Comparison of ENCODE assay signal across 8 cellular contexts in the genomic region with DNA sequence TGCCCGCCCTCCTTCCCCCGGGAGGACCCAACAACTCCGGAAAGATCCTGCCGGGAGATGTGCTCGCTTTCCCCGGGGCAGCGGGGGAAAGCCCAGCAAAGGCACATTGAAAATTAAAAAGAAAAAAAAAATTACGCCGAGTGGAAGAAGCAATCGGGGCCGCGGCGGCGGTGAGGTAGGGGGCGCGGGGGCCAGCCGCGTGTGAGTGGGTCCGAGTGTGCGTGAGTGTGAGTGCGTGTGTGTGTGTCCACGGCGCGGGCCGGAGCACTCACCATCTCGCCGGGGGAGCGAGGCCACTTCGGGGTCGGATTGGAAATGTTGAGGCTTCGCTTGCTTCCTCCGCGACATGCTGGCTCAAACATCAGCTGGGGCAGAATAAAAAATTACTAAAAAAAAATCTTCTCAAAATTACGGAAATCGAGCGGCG. TPM values are rescaled to one million over a fixed set of nuclear protein-coding genes. Genes with fewer than 3 reads are reported as not detected.
DNase-seq lines count a peak whose midpoint lies in the region; ATAC-seq, FAIRE-seq and TF ChIP-seq lines count a peak whose summit lies in the region.
"Had no signal": no experiment of that assay in that cellular context is flagged by ENCODE, and none has a peak within 500 bp of the region (broad histone marks: within the 10 kb centered on the region; RNA-seq: fewer than 3 reads in every experiment).

Gene SALL1 (minus strand): TSS at position 377 of the 427 bp plus-strand sequence. CDS start 29 bp downstream, at position 348.

- H3K27ac ChIP-seq in HUES64 (ENCODE audit: low read depth, low read length) (peak within 1 kb of the TSS; percentile 100), liver (ENCODE audit: low read depth in 1 of 2, low read length in 2 of 2) (peak within 1 kb of the TSS; percentile 98 to 100)

- no peak within 1 kb of the TSS for H3K27ac Mint-ChIP-seq in chondrocyte (ENCODE audit: unreplicated experiment)
- H3K27ac Mint-ChIP-seq: effector memory CD8-positive, alpha-beta T cell had no signal

- H3K27me3 Mint-ChIP-seq in chondrocyte (ENCODE audit: low read depth), result peaks cover 68% of the 10 kb centered on the region

- H3K36me3 Mint-ChIP-seq in chondrocyte (ENCODE audit: low read depth), result peaks cover 3% of the 10 kb centered on the region

- no peaks in the 10 kb centered on the region for H3K9me3 ChIP-seq in HUES64 (ENCODE audit: insufficient read depth, low read depth, low read length)
- no peaks in the 10 kb centered on the region for H3K9me3 ChIP-seq in liver (ENCODE audit: control insufficient read depth in 4 of 4, low read length in 3 of 4)

- DNase-seq in chondrocyte (ENCODE audit: low spot score), result no peak
- DNase-seq in superior temporal gyrus (ENCODE audit: extremely low spot score), result peak; percentile 55
- DNase-seq in HTR-8/SVneo (ENCODE audit: insufficient read length, low spot score), result no peak
- no peak for DNase-seq in NCI-H146 treated with DMSO at 0.1 percent for 48 hours (lab: John Stamatoyannopoulos, UW; ENCODE audit: unreplicated experiment)
- DNase-seq: effector memory CD8-positive, alpha-beta T cell had no signal

- no peaks in the 10 kb centered on the region for H3K9me3 Mint-ChIP-seq in chondrocyte (ENCODE audit: low read depth)

- H3K4me1 ChIP-seq in HUES64 (ENCODE audit: insufficient read depth, low read length) (peaks cover 28% of the 10 kb centered on the region), liver (ENCODE audit: control insufficient read depth in 4 of 4, insufficient read depth in 4 of 4, low read length in 3 of 4) (peaks cover 10 to 27% (median 12%) of the 10 kb centered on the region in 4 donors)

- H3K36me3 ChIP-seq in HUES64 (ENCODE audit: insufficient read depth, low read length) (no peaks in the 10 kb centered on the region; the same call in 1 of the 2 replicates), liver (ENCODE audit: control insufficient read depth in 4 of 4, insufficient read depth in 3 of 4, low read depth in 1 of 4, low read length in 3 of 4) (peaks cover 0 to 2% (median 0%) of the 10 kb centered on the region in 4 donors)

- WGBS in HUES64, result under 1% methylated on average over 35 of the region's 37 CpGs
- 3% methylated on average over 37 of the region's 37 CpGs for WGBS in liver

- ATAC-seq in GM21447 (IDR thresholded peaks at IDR 0.05; ENCODE audit: unreplicated experiment), result no peak
- ATAC-seq: effector memory CD8-positive, alpha-beta T cell had no signal

- no peak for TF ChIP-seq CTCF in chondrocyte (IDR thresholded peaks at IDR 0.05)
- TF ChIP-seq CTCF in liver (IDR thresholded peaks at IDR 0.05; ENCODE audit: low read depth, low read length, missing input control), result no peak

- H3K9ac ChIP-seq in HUES64 (ENCODE audit: low read depth, low read length) (peak within 1 kb of the TSS; percentile 94), liver (ENCODE audit: low read depth in 1 of 2, low read length in 2 of 2) (peak within 1 kb of the TSS; percentile 89 to 92)

- no peak for FAIRE-seq in HTR-8/SVneo (lab: Jason Lieb, UNC)

- H3K4me3 ChIP-seq in HUES64 (ENCODE audit: low read length), result peak within 1 kb of the TSS; percentile 95
- peak within 1 kb of the TSS; percentile 76 to 99 (median 85) for H3K4me3 ChIP-seq in liver (ENCODE audit: low read depth in 1 of 3, low read length in 3 of 3)

- H3K4me3 Mint-ChIP-seq in chondrocyte (ENCODE audit: unreplicated experiment), result peak within 1 kb of the TSS; percentile 66
- H3K4me3 Mint-ChIP-seq: effector memory CD8-positive, alpha-beta T cell had no signal

- peaks cover 23% of the 10 kb centered on the region for H3K4me1 Mint-ChIP-seq in chondrocyte (ENCODE audit: low read depth)

- H3K27me3 ChIP-seq in HUES64 (ENCODE audit: insufficient read depth, low read length) (peaks cover 16% of the 10 kb centered on the region), liver (ENCODE audit: control insufficient read depth in 4 of 4, insufficient read depth in 4 of 4, low read length in 3 of 4) (no peaks in the 10 kb centered on the region)

- TF ChIP-seq RAD21 in liver (IDR thresholded peaks at IDR 0.05), result no peak

TF ChIP-seq in liver, 16 proteins besides CTCF, POLR2A, EP300 and RAD21:
- TF ChIP-seq SP1 (IDR thresholded peaks at IDR 0.05) (no peak), HNF4A (conservative IDR thresholded peaks at IDR 0.05) (no peak), FOXA2 (IDR thresholded peaks at IDR 0.05) (no peak), REST (IDR thresholded peaks at IDR 0.05) (no peak)

RNA-seq across cellular contexts. Expression of gene SALL1, which starts in this region (rescaled TPM):
- 62.6 TPM for polyA plus RNA-seq in HUES64 (2013, experiment 1 of 2)
- 75.5 TPM for polyA plus RNA-seq in HUES64 (2013, experiment 2 of 2)
- 0.12 to 0.20 TPM (median 0.13 TPM) in 3 replicates for total RNA-seq in chondrocyte
- 10 to 100 TPM in 1 of 2 donors, 1 to 10 TPM in 1; 1.8 to 13.4 TPM for total RNA-seq in liver
- polyA plus RNA-seq in liver, result 10 to 100 TPM; 11.7 to 11.8 TPM
